Comparison of ENCODE assay signal across 28 cellular contexts in genomic region chr13:95212962-95213850, GRCh38.
DNase-seq lines count a peak whose midpoint lies in the region; ATAC-seq, FAIRE-seq and TF ChIP-seq lines count a peak whose summit lies in the region.
"Had no signal": no experiment of that assay in that cellular context is flagged by ENCODE, and none has a peak within 500 bp of the region (broad histone marks: within the 10 kb centered on the region; RNA-seq: fewer than 3 reads in every experiment).

No MANE protein-coding gene starts in this region.

- peaks cover 10 to 34% (median 28%) of the 10 kb centered on the region in 10 experiments for H3K4me1 ChIP-seq in BLaER1 treated with 17β-estradiol and CSF1 and Interleukin-3, amounts not matched to agents 10 nM and 100 nM
- H3K4me1 ChIP-seq in kidney (ENCODE audit: control insufficient read depth in 1 of 2, insufficient read depth in 1 of 2, low read depth in 1 of 2, low read length in 2 of 2): peaks cover 0 to 6% of the 10 kb centered on the region in 2 donors
- H3K4me1 ChIP-seq: ascending aorta, gastroesophageal sphincter, spleen had no signal

- intact Hi-C loops in kidney (cut with DNase I) (no loop called here), sciatic nerve (cut with DNase I) (no loop called here)

- H3K36me3 ChIP-seq in BLaER1 treated with 17β-estradiol and CSF1 and Interleukin-3, amounts not matched to agents 10 nM and 100 nM: peaks cover 0 to 37% (median 21%) of the 10 kb centered on the region in 11 experiments; a peak in 15 of 22 replicates
- H3K36me3 ChIP-seq in kidney (ENCODE audit: control insufficient read depth in 1 of 2, insufficient read depth in 2 of 2, low read length in 2 of 2): no peaks in the 10 kb centered on the region
- H3K36me3 ChIP-seq: ascending aorta, ovary had no signal

- H3K4me1 Mint-ChIP-seq in mesothelial cell of epicardium: peaks cover 6% of the 10 kb centered on the region
- H3K4me1 Mint-ChIP-seq: activated naive CD8-positive, alpha-beta T cell treated with anti-CD3 and anti-CD28 coated beads for 36 hours; natural killer cell had no signal

- ATAC-seq in GM18511 (IDR thresholded peaks at IDR 0.05; ENCODE audit: unreplicated experiment) (no peak), sciatic nerve (no peak)
- ATAC-seq: gastroesophageal sphincter, HepG2, natural killer cell, right cardiac atrium had no signal

- H3K9ac ChIP-seq in BLaER1 treated with 17β-estradiol and CSF1 and Interleukin-3, amounts not matched to agents 10 nM and 100 nM: no peak overlapping the region
- H3K9ac ChIP-seq in kidney (ENCODE audit: low read length in 2 of 2): no peak overlapping the region

- peaks cover 2% of the 10 kb centered on the region for H3K36me3 Mint-ChIP-seq in mesothelial cell of epicardium

- H3K27me3 Mint-ChIP-seq in mesothelial cell of epicardium (ENCODE audit: low read depth): no peaks in the 10 kb centered on the region
- H3K27me3 Mint-ChIP-seq: activated naive CD8-positive, alpha-beta T cell treated with anti-CD3 and anti-CD28 coated beads for 36 hours had no signal

- TF ChIP-seq CTCF in LNCaP clone FGC (IDR thresholded peaks at IDR 0.05; ENCODE audit: control insufficient read depth, extremely low read depth, insufficient read depth) (no peak), kidney (IDR thresholded peaks at IDR 0.05; ENCODE audit: borderline replicate concordance, extremely low read depth, insufficient read depth) (no peak), mesothelial cell of epicardium (IDR thresholded peaks at IDR 0.05; ENCODE audit: unreplicated experiment) (no peak)

- no peak overlapping the region for H3K27ac Mint-ChIP-seq in mesothelial cell of epicardium
- H3K27ac Mint-ChIP-seq: activated naive CD8-positive, alpha-beta T cell treated with anti-CD3 and anti-CD28 coated beads for 36 hours; natural killer cell; T-helper 1 cell treated with Interleukin-12 subunit alpha and Interleukin-12 subunit beta and Interleukin-4 antibody, amounts not matched to agents 30 μg/mL and 1 μg/mL, for 36 hours had no signal

- H3K27me3 ChIP-seq in BLaER1 treated with 17β-estradiol and CSF1 and Interleukin-3, amounts not matched to agents 10 nM and 100 nM: no peaks in the 10 kb centered on the region
- H3K27me3 ChIP-seq: ascending aorta, gastroesophageal sphincter, ovary, spleen had no signal

- no peaks in the 10 kb centered on the region for H4K20me1 ChIP-seq in BLaER1 treated with 17β-estradiol and CSF1 and Interleukin-3, amounts not matched to agents 10 nM and 100 nM

- H3K4me3 Mint-ChIP-seq in mesothelial cell of epicardium: no peak overlapping the region
- H3K4me3 Mint-ChIP-seq: activated naive CD8-positive, alpha-beta T cell treated with anti-CD3 and anti-CD28 coated beads for 36 hours; natural killer cell; T-helper 1 cell treated with Interleukin-12 subunit alpha and Interleukin-12 subunit beta and Interleukin-4 antibody, amounts not matched to agents 30 μg/mL and 1 μg/mL, for 36 hours had no signal

- peak overlapping the region; percentile 12 to 65 (median 50) for H3K4me2 ChIP-seq in BLaER1 treated with 17β-estradiol and CSF1 and Interleukin-3, amounts not matched to agents 10 nM and 100 nM

- no peaks in the 10 kb centered on the region for H3K9me3 ChIP-seq in BLaER1 treated with 17β-estradiol and CSF1 and Interleukin-3, amounts not matched to agents 10 nM and 100 nM (replicated peaks in 1 of 11)
- no peaks in the 10 kb centered on the region for H3K9me3 ChIP-seq in kidney (ENCODE audit: control insufficient read depth in 1 of 2, low read length in 2 of 2)
- H3K9me3 ChIP-seq: ascending aorta, gastroesophageal sphincter, ovary, spleen had no signal

- H3K27ac ChIP-seq in BLaER1 treated with 17β-estradiol and CSF1 and Interleukin-3, amounts not matched to agents 10 nM and 100 nM: peak overlapping the region in 5 of 11 experiments; percentile 20 to 46 (median 40); a peak in 10 of 22 replicates
- peak overlapping the region; percentile 4 to 65 for H3K27ac ChIP-seq in kidney (ENCODE audit: low read depth in 2 of 2, low read length in 2 of 2)
- H3K27ac ChIP-seq: ascending aorta, gastroesophageal sphincter, ovary, SK-N-MC, spleen had no signal

- DNase-seq in LNCaP clone FGC (ENCODE audit: low read depth) (peak; percentile 85), UCSD-AML1 (lab: John Stamatoyannopoulos, UW; ENCODE audit: unreplicated experiment) (peak; percentile 23), kidney (no peak), mesothelial cell of epicardium (ENCODE audit: low spot score in 2 of 2, unreplicated experiment in 2 of 2) (no peak), NCI-H526 treated with DMSO at 0.1 percent for 48 hours (lab: John Stamatoyannopoulos, UW) (no peak), sciatic nerve (ENCODE audit: low spot score) (no peak)
- DNase-seq: activated CD4-positive, alpha-beta T cell treated with anti-CD3 and anti-CD28 coated beads for 4 hours; activated CD8-positive, alpha-beta memory T cell treated with anti-CD3 and anti-CD28 coated beads for 24 hours; activated effector memory CD4-positive, alpha-beta T cell treated with Interleukin-2 at 50 U/mL for 16 hours; activated naive CD8-positive, alpha-beta T cell treated with anti-CD3 and anti-CD28 coated beads for 36 hours; hippocampal formation; midbrain; natural killer cell; NCI-H1048; NCI-H187; NCI-H526; ovary; right cardiac atrium; spleen; trophoblast cell had no signal

- H3K4me3 ChIP-seq in BLaER1 treated with 17β-estradiol and CSF1 and Interleukin-3, amounts not matched to agents 10 nM and 100 nM: no peak overlapping the region
- 0 out of 2 replicates have a peak overlapping the region, but pooled peaks have one; percentile 11 for H3K4me3 ChIP-seq in LNCaP clone FGC (ENCODE audit: low read depth, low read length)
- H3K4me3 ChIP-seq in kidney (ENCODE audit: low read length in 2 of 2): no peak overlapping the region
- H3K4me3 ChIP-seq: ascending aorta, gastroesophageal sphincter, ovary, SK-N-MC, spleen had no signal

- FAIRE-seq in kidney (lab: Jason Lieb, UNC): no peak
- FAIRE-seq: G401.6, HepG2 had no signal

- H3K9me3 Mint-ChIP-seq in mesothelial cell of epicardium: no peaks in the 10 kb centered on the region
- H3K9me3 Mint-ChIP-seq: activated naive CD8-positive, alpha-beta T cell treated with anti-CD3 and anti-CD28 coated beads for 36 hours; natural killer cell; T-helper 1 cell treated with Interleukin-12 subunit alpha and Interleukin-12 subunit beta and Interleukin-4 antibody, amounts not matched to agents 30 μg/mL and 1 μg/mL, for 36 hours had no signal

Comparison
In these comparisons a context has a peak if more than half of its experiments do, and no peak if none do; other contexts are left out.
1. DNase-seq: peak in LNCaP clone FGC (single experiment) and UCSD-AML1 (single experiment); none in kidney (single experiment), mesothelial cell of epicardium (0 of 2), NCI-H526 treated with DMSO at 0.1 percent for 48 hours (single experiment) and sciatic nerve (single experiment).